ENCODE assay signal across 21 cellular contexts in the genomic region with DNA sequence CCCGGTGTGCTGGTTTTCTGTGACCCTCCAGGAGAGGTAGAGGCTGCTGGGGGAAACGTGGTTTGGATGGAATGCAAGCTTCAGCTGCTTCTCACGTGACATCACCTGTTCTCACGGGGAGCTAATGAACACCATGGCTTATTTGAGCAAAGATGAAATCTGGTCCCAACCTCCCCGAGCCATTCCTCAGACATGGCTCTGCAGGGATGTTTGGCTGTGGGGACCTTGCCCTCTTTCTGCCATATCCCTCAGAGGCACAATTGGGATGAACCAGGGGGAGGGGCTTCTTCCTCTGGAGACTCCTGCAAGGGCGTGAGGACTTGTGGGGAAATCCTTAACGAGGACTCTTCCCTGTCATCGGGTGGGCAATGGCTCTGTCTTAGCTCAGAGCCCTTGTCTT.
A peak's percentile ranks its signal among the peaks of the same experiment; 100 is the strongest.
DNase-seq lines count a peak whose midpoint lies in the region; FAIRE-seq and TF ChIP-seq lines count a peak whose summit lies in the region.
"Had no signal": no experiment of that assay in that cellular context is flagged by ENCODE, and none has a peak within 500 bp of the region (broad histone marks: within the 10 kb centered on the region; RNA-seq: fewer than 3 reads in every experiment).

No MANE protein-coding gene starts in this region.

- 92% methylated on average over 8 of the region's 8 CpGs; no CpG with 5 or more reads in 1 of the 2 experiments for WGBS in H1 (ENCODE audit: extremely low coverage in 1 of 2, insufficient coverage in 1 of 2, insufficient read length in 1 of 2, insufficient replicate concordance in 2 of 2, low coverage in 1 of 2, low lambda C conversion rate in 2 of 2, missing lambda C conversion rate in 1 of 2), 2 experiments
- WGBS in mesendoderm (ENCODE audit: extremely low coverage, insufficient coverage, low lambda C conversion rate) = no CpG with 5 or more reads among the region's 8 CpGs
- 93 to 96% methylated on average over 6 to 8 of the region's 8 CpGs for WGBS in endodermal cell (ENCODE audit: insufficient coverage in 1 of 2, insufficient read length in 1 of 2), 2 experiments
- WGBS in transverse colon (ENCODE audit: low coverage in 1 of 2), 2 donors = 65% methylated on average over 8 of the region's 8 CpGs; no CpG with 5 or more reads in 1 of the 2 donors

- H2BK12ac ChIP-seq in H1 (ENCODE audit: low read depth, low read length) = no peak overlapping the region

- in situ Hi-C loops in transverse colon (cut with MboI; ENCODE audit: low pct_ligation_motif_present in 1 of 4, low pct_unique_long_range_greater_than_20kb in 1 of 4, low sequenced_read_pairs in 3 of 4) = no loop called here

- H2BK15ac ChIP-seq in H1 (ENCODE audit: low read length) (peak overlapping the region; percentile 16; the same call in 1 of the 2 replicates), mesendoderm (replicated peaks; ENCODE audit: low read depth) (no peak overlapping the region)

- H3K79me1 ChIP-seq in H1 (ENCODE audit: low read depth, low read length) (peaks cover 5% of the 10 kb centered on the region; the same call in 1 of the 2 replicates), mesendoderm (ENCODE audit: low read length) (no peaks in the 10 kb centered on the region)

- H4K20me1 ChIP-seq in H1 (replicated peaks in 1 of 2; ENCODE audit: control insufficient read depth in 1 of 2, insufficient read depth in 2 of 2, low read length in 2 of 2) = peaks cover 0 to 4% of the 10 kb centered on the region in 2 experiments
- H4K20me1 ChIP-seq: BLaER1 had no signal

- TF ChIP-seq POLR2A in H1 (IDR thresholded peaks at IDR 0.05; ENCODE audit: control extremely low read depth in 1 of 2, low read depth in 2 of 2, low read length in 2 of 2) (no peak), transverse colon (IDR thresholded peaks at IDR 0.05) (no peak)

- CTCF ChIA-PET in H1 (lab: Charles Lee; ENCODE audit: partially characterized antibody) = interaction anchor here (1.1 to 1.9 kb wide), 3 partner anchors 10 to 173 kb away, joined by 3 to 6 read pairs (median 5); no protein-coding TSS in a partner anchor

- H2BK120ac ChIP-seq in H1 (replicated peaks; ENCODE audit: low read depth, low read length) (no peak overlapping the region), mesendoderm (ENCODE audit: low read depth, low read length) (no peak overlapping the region)

- H3K27ac ChIP-seq in H1 (ENCODE audit: low read depth, low read length) (no peak overlapping the region), mesendoderm (ENCODE audit: low read depth, low read length) (no peak overlapping the region), endodermal cell (ENCODE audit: low read depth, low read length) (no peak overlapping the region), transverse colon (no peak overlapping the region)
- H3K27ac ChIP-seq: 22Rv1, BLaER1, C4-2B had no signal

- H3K4me2 ChIP-seq in H1 (ENCODE audit: insufficient read depth in 1 of 2, low read depth in 2 of 2, low read length in 2 of 2) (no peak overlapping the region), mesendoderm (ENCODE audit: low read length) (no peak overlapping the region)
- H3K4me2 ChIP-seq: BLaER1 had no signal

- H3K4me3 Mint-ChIP-seq in endodermal cell = no peak overlapping the region
- H3K4me3 Mint-ChIP-seq: B cell; CD4-positive, CD25-positive, alpha-beta regulatory T cell; CD8-positive, alpha-beta T cell; H9 had no signal

- no peak overlapping the region for H3K56ac ChIP-seq in H1 (replicated peaks; ENCODE audit: insufficient read length, low read depth, low read length)
- no peak overlapping the region for H3K56ac ChIP-seq in mesendoderm (ENCODE audit: low read length)

- H2AK5ac ChIP-seq in H1 (ENCODE audit: low read depth, low read length) = 0 out of 2 replicates have a peak overlapping the region, but pooled peaks have one; percentile 34
- no peak overlapping the region for H2AK5ac ChIP-seq in mesendoderm (ENCODE audit: low read length)

- TF ChIP-seq EP300 in H1 (IDR thresholded peaks at IDR 0.05; ENCODE audit: borderline replicate concordance in 1 of 2, low read depth in 2 of 2, low read length in 2 of 2) = no peak
- TF ChIP-seq EP300 in transverse colon (IDR thresholded peaks at IDR 0.05; ENCODE audit: low read depth) = no peak

- H3K36me3 Mint-ChIP-seq in endodermal cell (ENCODE audit: low read depth) = no peaks in the 10 kb centered on the region
- H3K36me3 Mint-ChIP-seq: CD4-positive, CD25-positive, alpha-beta regulatory T cell; CD8-positive, alpha-beta T cell had no signal

- DNase-seq in activated CD8-positive, alpha-beta memory T cell treated with anti-CD3 and anti-CD28 coated beads for 24 hours = peak; percentile 32
- no peak for DNase-seq in activated CD8-positive, alpha-beta memory T cell treated with anti-CD3 and anti-CD28 coated beads, Interleukin-2, amount 50 U/mL, for 48 hours
- DNase-seq in H1 (ENCODE audit: low read depth in 1 of 2, low spot score in 2 of 2) = no peak
- DNase-seq in mesendoderm = peak; percentile 37
- no peak for DNase-seq in endodermal cell
- no peak for DNase-seq in transverse colon
- DNase-seq in HuH-7.5 (ENCODE audit: low spot score) = no peak
- DNase-seq: Caco-2; CD4-positive, CD25-positive, alpha-beta regulatory T cell; CD8-positive, alpha-beta T cell; DMS153; DND-41; GOT3; H9 had no signal

- POLR2A ChIA-PET in H1 (lab: Charles Lee; ENCODE audit: partially characterized antibody) = no interaction called here

- peaks cover 6% of the 10 kb centered on the region for H3K23me2 ChIP-seq in H1 (ENCODE audit: low read depth, low read length)

- intact Hi-C loops in transverse colon (cut with DNase I; ENCODE audit: low total_unique reads) = no loop called here

- H3K9me3 Mint-ChIP-seq in endodermal cell = no peaks in the 10 kb centered on the region
- H3K9me3 Mint-ChIP-seq: CD4-positive, CD25-positive, alpha-beta regulatory T cell; CD8-positive, alpha-beta T cell; H9 had no signal

- H3K27me3 Mint-ChIP-seq in endodermal cell (ENCODE audit: insufficient read depth) = no peaks in the 10 kb centered on the region
- H3K27me3 Mint-ChIP-seq: B cell; CD4-positive, CD25-positive, alpha-beta regulatory T cell had no signal

- no peak overlapping the region for H3K4me3 ChIP-seq in H1 (ENCODE audit: extremely low read depth in 1 of 4, insufficient read depth in 2 of 4, low read depth in 3 of 4, low read length in 4 of 4)
- H3K4me3 ChIP-seq in mesendoderm (ENCODE audit: low read length) = no peak overlapping the region
- no peak overlapping the region for H3K4me3 ChIP-seq in endodermal cell (ENCODE audit: low read length)
- no peak overlapping the region for H3K4me3 ChIP-seq in transverse colon
- H3K4me3 ChIP-seq: BLaER1 had no signal

- H3K36me3 ChIP-seq in H1 (ENCODE audit: control insufficient read depth in 2 of 4, insufficient read depth in 4 of 4, low read length in 3 of 4) (no peaks in the 10 kb centered on the region; a peak in 1 of 8 replicates), mesendoderm (ENCODE audit: control insufficient read depth, insufficient read depth, low read length) (no peaks in the 10 kb centered on the region), endodermal cell (ENCODE audit: control insufficient read depth, insufficient read depth, low read length) (no peaks in the 10 kb centered on the region), transverse colon (no peaks in the 10 kb centered on the region)
- H3K36me3 ChIP-seq: BLaER1 had no signal

- H3K18ac ChIP-seq in H1 (ENCODE audit: extremely low read depth, low read length) (no peak overlapping the region), mesendoderm (ENCODE audit: low read length) (no peak overlapping the region)

- H3K4me1 Mint-ChIP-seq in endodermal cell = no peaks in the 10 kb centered on the region
- H3K4me1 Mint-ChIP-seq: B cell; CD4-positive, CD25-positive, alpha-beta regulatory T cell had no signal

- H3K27me3 ChIP-seq in H1 (replicated peaks in 1 of 4; ENCODE audit: control insufficient read depth in 3 of 4, extremely low read depth in 1 of 4, insufficient read depth in 3 of 4, low read length in 3 of 4) (no peaks in the 10 kb centered on the region), mesendoderm (ENCODE audit: insufficient read depth, low read length, poor library complexity) (no peaks in the 10 kb centered on the region), endodermal cell (ENCODE audit: control insufficient read depth, insufficient read depth, low read length, poor library complexity, severe bottlenecking) (no peaks in the 10 kb centered on the region), transverse colon (no peaks in the 10 kb centered on the region)
- H3K27me3 ChIP-seq: BLaER1 had no signal

- H3K9me3 ChIP-seq in H1 (ENCODE audit: insufficient read depth in 2 of 2, low read depth in 1 of 2, low read length in 1 of 2) = no peaks in the 10 kb centered on the region
- no peaks in the 10 kb centered on the region for H3K9me3 ChIP-seq in endodermal cell (ENCODE audit: control insufficient read depth, low read length)
- H3K9me3 ChIP-seq in transverse colon = no peaks in the 10 kb centered on the region
- H3K9me3 ChIP-seq: BLaER1, Caco-2 had no signal

- H3K4ac ChIP-seq in H1 (replicated peaks; ENCODE audit: insufficient read length, low read depth, low read length) (no peak overlapping the region), mesendoderm (ENCODE audit: low read depth, low read length) (no peak overlapping the region)

- H3K27ac Mint-ChIP-seq in endodermal cell = no peak overlapping the region
- H3K27ac Mint-ChIP-seq: B cell; CD4-positive, CD25-positive, alpha-beta regulatory T cell; CD8-positive, alpha-beta T cell; H9 had no signal

- H4K8ac ChIP-seq in H1 (ENCODE audit: extremely low read depth, insufficient read depth, low read length) (no peak overlapping the region), mesendoderm (ENCODE audit: low read depth, low read length) (no peak overlapping the region)

- H2BK20ac ChIP-seq in H1 (ENCODE audit: low read length) = peak overlapping the region; percentile 37; the same call in 1 of the 2 replicates

- no peak overlapping the region for H2AFZ ChIP-seq in H1 (ENCODE audit: low read length)

- H3K4me1 ChIP-seq in H1 (replicated peaks in 1 of 4; ENCODE audit: control insufficient read depth in 3 of 4, insufficient read depth in 4 of 4, low read length in 3 of 4) = no peaks in the 10 kb centered on the region; a peak in 1 of 7 replicates
- no peaks in the 10 kb centered on the region for H3K4me1 ChIP-seq in mesendoderm (ENCODE audit: control insufficient read depth, low read depth, low read length)
- no peaks in the 10 kb centered on the region for H3K4me1 ChIP-seq in endodermal cell (ENCODE audit: control insufficient read depth, insufficient read depth, low read length)
- H3K4me1 ChIP-seq in transverse colon = no peaks in the 10 kb centered on the region
- H3K4me1 ChIP-seq: Caco-2 had no signal

- H3K23ac ChIP-seq in H1 (ENCODE audit: insufficient read length) (no peak overlapping the region), mesendoderm (ENCODE audit: low read length) (no peak overlapping the region)

- TF ChIP-seq RAD21 in H1 (IDR thresholded peaks at IDR 0.05 in 1 of 2, conservative IDR thresholded peaks at IDR 0.05 in 1 of 2; ENCODE audit: low read depth in 2 of 2, low read length in 2 of 2) = no peak

- no peak overlapping the region for H4K91ac ChIP-seq in H1 (replicated peaks; ENCODE audit: insufficient read length, low read length)

- H3K9ac ChIP-seq in H1 (replicated peaks in 1 of 4; ENCODE audit: extremely low read depth in 1 of 4, low read depth in 3 of 4, low read length in 3 of 4) (no peak overlapping the region), mesendoderm (ENCODE audit: low read length) (no peak overlapping the region), endodermal cell (ENCODE audit: extremely low read depth, low read length, poor library complexity, severe bottlenecking) (no peak overlapping the region)
- H3K9ac ChIP-seq: BLaER1 had no signal

- H3K79me2 ChIP-seq in H1 (ENCODE audit: control insufficient read depth in 1 of 2, insufficient read depth in 2 of 2, low read length in 2 of 2) (no peaks in the 10 kb centered on the region), mesendoderm (ENCODE audit: control insufficient read depth, insufficient read depth, low read length) (no peaks in the 10 kb centered on the region)

- no peak for FAIRE-seq in H1 (lab: Jason Lieb, UNC)
- FAIRE-seq: A204.1, G401.6, GM12892 had no signal

- H3K14ac ChIP-seq in H1 (ENCODE audit: insufficient read length) = no peak overlapping the region

- no peak for TF ChIP-seq CTCF in H1 (IDR thresholded peaks at IDR 0.05; ENCODE audit: control extremely low read depth in 1 of 3, insufficient read depth in 1 of 3, low read depth in 1 of 3, low read length in 3 of 3)
- no peak for TF ChIP-seq CTCF in endodermal cell (conservative IDR thresholded peaks at IDR 0.05)
- TF ChIP-seq CTCF in transverse colon (IDR thresholded peaks at IDR 0.05) = no peak

- H2BK5ac ChIP-seq in H1 (ENCODE audit: low read depth, low read length) (no peak overlapping the region), mesendoderm (ENCODE audit: low read length) (no peak overlapping the region)

- no peak overlapping the region for H4K5ac ChIP-seq in H1 (ENCODE audit: insufficient read length, low read depth, low read length)
- no peak overlapping the region for H4K5ac ChIP-seq in mesendoderm (ENCODE audit: low read length)

Comparison
In these comparisons a context has a peak if more than half of its experiments do, and no peak if none do; other contexts are left out.
1. DNase-seq: peak in activated CD8-positive, alpha-beta memory T cell treated with anti-CD3 and anti-CD28 coated beads for 24 hours (single experiment) and mesendoderm (single experiment); none in activated CD8-positive, alpha-beta memory T cell treated with anti-CD3 and anti-CD28 coated beads, Interleukin-2, amount 50 U/mL, for 48 hours (single experiment), H1 (0 of 2), endodermal cell (single experiment), transverse colon (single experiment) and HuH-7.5 (single experiment).